In the genomic region with DNA sequence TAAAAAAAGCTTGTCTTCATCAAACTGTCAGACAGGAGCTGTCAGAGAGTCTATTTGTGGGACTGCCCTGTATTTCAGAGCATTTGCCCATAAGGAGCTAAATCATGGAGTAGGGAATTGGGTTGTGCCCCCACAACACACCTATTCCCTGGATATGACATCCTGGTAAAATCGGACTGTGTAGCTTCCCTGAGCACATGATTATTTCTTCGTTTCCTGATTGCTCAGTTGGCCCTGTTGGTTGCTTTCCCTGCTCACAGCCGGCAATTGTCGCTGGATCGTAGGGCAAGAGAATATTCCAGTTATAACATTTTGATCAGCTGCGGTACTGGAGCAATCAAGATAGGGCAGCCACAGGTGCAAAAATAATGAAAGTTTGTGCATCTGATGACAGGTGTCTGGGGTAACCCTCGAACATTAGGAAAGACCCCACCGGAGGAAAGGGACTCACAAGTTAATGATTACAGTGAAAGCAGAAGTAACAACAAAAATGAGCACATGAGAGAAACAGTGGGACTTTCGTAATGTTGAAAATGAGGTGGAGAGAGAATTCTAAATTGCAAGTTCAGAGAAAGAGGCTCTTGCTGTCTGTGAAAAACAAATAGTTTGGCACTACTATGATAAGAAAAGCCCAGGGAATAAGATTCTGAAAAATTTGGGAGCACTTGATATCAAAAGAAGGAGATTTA, we compare ENCODE assay signal across 10 cellular contexts. TPM values are rescaled to one million over a fixed set of nuclear protein-coding genes. Genes with fewer than 3 reads are reported as not detected.
DNase-seq lines count a peak whose midpoint lies in the region; ATAC-seq and TF ChIP-seq lines count a peak whose summit lies in the region.
"Had no signal": no experiment of that assay in that cellular context is flagged by ENCODE, and none has a peak within 500 bp of the region (broad histone marks: within the 10 kb centered on the region; RNA-seq: fewer than 3 reads in every experiment).

No MANE protein-coding gene starts in this region.

- intact Hi-C loops in A673 (cut with micrococcal nuclease; ENCODE audit: unreplicated experiment), result no loop called here

- H3K9ac ChIP-seq in endodermal cell (ENCODE audit: extremely low read depth, low read length, poor library complexity, severe bottlenecking), result no peak overlapping the region

- no peaks in the 10 kb centered on the region for H3K9me3 Mint-ChIP-seq in endodermal cell
- H3K9me3 Mint-ChIP-seq in osteocyte (ENCODE audit: unreplicated experiment), result no peaks in the 10 kb centered on the region
- H3K9me3 Mint-ChIP-seq: memory B cell had no signal

- H3K36me3 Mint-ChIP-seq in endodermal cell (ENCODE audit: low read depth) (no peaks in the 10 kb centered on the region), osteocyte (ENCODE audit: unreplicated experiment) (no peaks in the 10 kb centered on the region)
- H3K36me3 Mint-ChIP-seq: memory B cell had no signal

- peak overlapping the region; percentile 43 for H3K27ac ChIP-seq in A673 (ENCODE audit: low read depth, low read length, poor library complexity, severe bottlenecking)
- H3K27ac ChIP-seq in esophagus (ENCODE audit: low read depth in 2 of 2, low read length in 1 of 2), result peak overlapping the region; percentile 88 to 90
- H3K27ac ChIP-seq in endodermal cell (ENCODE audit: low read depth, low read length), result no peak overlapping the region

- H3K4me1 Mint-ChIP-seq in endodermal cell (peaks cover 37% of the 10 kb centered on the region), osteocyte (ENCODE audit: unreplicated experiment) (peaks cover 3% of the 10 kb centered on the region)

- 48 to 54% methylated on average over 9 of the region's 9 CpGs for WGBS in esophagus, 2 donors
- WGBS in endodermal cell (ENCODE audit: insufficient coverage in 1 of 2, insufficient read length in 1 of 2), 2 experiments, result 93 to 98% methylated on average over 7 to 9 of the region's 9 CpGs

- H3K4me3 Mint-ChIP-seq in endodermal cell (no peak overlapping the region), osteocyte (ENCODE audit: unreplicated experiment) (no peak overlapping the region)
- H3K4me3 Mint-ChIP-seq: memory B cell had no signal

- H3K36me3 ChIP-seq in A673 (ENCODE audit: insufficient read depth, low read length, poor library complexity, severe bottlenecking) (no peaks in the 10 kb centered on the region), esophagus (ENCODE audit: control insufficient read depth in 2 of 2, insufficient read depth in 2 of 2, low read length in 1 of 2) (no peaks in the 10 kb centered on the region), endodermal cell (ENCODE audit: control insufficient read depth, insufficient read depth, low read length) (no peaks in the 10 kb centered on the region)

- POLR2A ChIA-PET in A673 (lab: Charles Lee; ENCODE audit: low non-redundant PET), result interaction anchor here (0.6 kb wide), 1 partner anchor 25 kb away, joined by 5 read pairs; no protein-coding TSS in a partner anchor

- H3K27ac Mint-ChIP-seq in endodermal cell (no peak overlapping the region), osteocyte (ENCODE audit: unreplicated experiment) (no peak overlapping the region)
- H3K27ac Mint-ChIP-seq: memory B cell had no signal

- no peaks in the 10 kb centered on the region for H3K9me3 ChIP-seq in A673 (ENCODE audit: low read depth, low read length, poor library complexity, severe bottlenecking)
- H3K9me3 ChIP-seq in esophagus (ENCODE audit: control insufficient read depth in 2 of 2, insufficient read depth in 1 of 2, low read depth in 1 of 2, low read length in 1 of 2), result no peaks in the 10 kb centered on the region
- H3K9me3 ChIP-seq in endodermal cell (ENCODE audit: control insufficient read depth, low read length), result no peaks in the 10 kb centered on the region

- ATAC-seq in GM19463 (IDR thresholded peaks at IDR 0.05; ENCODE audit: unreplicated experiment) (peak; percentile 68), HG03175 (IDR thresholded peaks at IDR 0.05; ENCODE audit: unreplicated experiment) (peak; percentile 58), HG03045 (IDR thresholded peaks at IDR 0.05; ENCODE audit: unreplicated experiment) (no peak)

- CTCF ChIA-PET in A673 (lab: Charles Lee), result interaction anchor here (0.6 to 0.7 kb wide), 2 partner anchors 47 to 438 kb away, joined by 4 read pairs; no protein-coding TSS in a partner anchor

- no peak for TF ChIP-seq CTCF in A673 (conservative IDR thresholded peaks at IDR 0.05; ENCODE audit: low read depth, low read length)
- no peak for TF ChIP-seq CTCF in endodermal cell (conservative IDR thresholded peaks at IDR 0.05)
- TF ChIP-seq CTCF in osteocyte (IDR thresholded peaks at IDR 0.05), result no peak

- H3K4me1 ChIP-seq in A673 (ENCODE audit: insufficient read depth, low read length, poor library complexity, severe bottlenecking), result peaks cover 33% of the 10 kb centered on the region
- peaks cover 0 to 2% of the 10 kb centered on the region in 2 donors for H3K4me1 ChIP-seq in esophagus (ENCODE audit: control insufficient read depth in 2 of 2, insufficient read depth in 2 of 2, low read length in 1 of 2)
- H3K4me1 ChIP-seq in endodermal cell (ENCODE audit: control insufficient read depth, insufficient read depth, low read length), result peaks cover 20% of the 10 kb centered on the region

- BruUV-seq in A673 (replicated peaks; lab: Mats Ljungman, UMichigan), result no TSS peak

- no peak overlapping the region for H3K4me3 ChIP-seq in A673 (ENCODE audit: low read depth, low read length, poor library complexity, severe bottlenecking)
- H3K4me3 ChIP-seq in esophagus (ENCODE audit: low read depth in 1 of 2, low read length in 2 of 2), result no peak overlapping the region
- H3K4me3 ChIP-seq in endodermal cell (ENCODE audit: low read length), result no peak overlapping the region

- H3K27me3 ChIP-seq in A673 (replicated peaks; ENCODE audit: insufficient read depth, low read depth, low read length, poor library complexity) (no peaks in the 10 kb centered on the region), esophagus (ENCODE audit: control insufficient read depth in 1 of 2, insufficient read depth in 2 of 2, low read length in 2 of 2) (no peaks in the 10 kb centered on the region), endodermal cell (ENCODE audit: control insufficient read depth, insufficient read depth, low read length, poor library complexity, severe bottlenecking) (no peaks in the 10 kb centered on the region)

- DNase-seq in A673 (ENCODE audit: low spot score), result no peak
- no peak for DNase-seq in endodermal cell
- no peak for DNase-seq in NCI-H1417 treated with DMSO at 0.1 percent for 48 hours (lab: John Stamatoyannopoulos, UW)
- no peak for DNase-seq in osteocyte (ENCODE audit: extremely low spot score, unreplicated experiment)
- DNase-seq: activated effector memory CD4-positive, alpha-beta T cell treated with anti-CD3 and anti-CD28 coated beads, Interleukin-2, amount 50 U/mL, for 16 hours had no signal

- H3K27me3 Mint-ChIP-seq in endodermal cell (ENCODE audit: insufficient read depth) (peaks cover 3% of the 10 kb centered on the region), osteocyte (ENCODE audit: unreplicated experiment) (peaks cover 24% of the 10 kb centered on the region)

RNA-seq across cellular contexts. Expression of gene MAB21L3, which starts 0.5 kb away (rescaled TPM):
- 2.7 and 4.8 TPM in 2 replicates for total RNA-seq in A673 (2021)
- 1 to 10 TPM; 2.8 to 7.8 TPM for polyA plus RNA-seq in esophagus
- under 1 TPM in 1 of 2 donors, not detected in 1; 0.09 TPM for total RNA-seq in endodermal cell
- 0.07 TPM for polyA plus RNA-seq in endodermal cell (2013, experiment 1 of 2)
- polyA plus RNA-seq in endodermal cell (2013, experiment 2 of 2), result 0.12 TPM
- total RNA-seq in osteocyte, result not detected in 2 replicates
